ENCODE assay signal across 9 cellular contexts in genomic region chr12:109715310-109716091, GRCh38. TPM values are rescaled to one million over a fixed set of nuclear protein-coding genes. Genes with fewer than 3 reads are reported as not detected.
DNase-seq lines count a peak whose midpoint lies in the region; ATAC-seq and TF ChIP-seq lines count a peak whose summit lies in the region.
"Had no signal": no experiment of that assay in that cellular context is flagged by ENCODE, and none has a peak within 500 bp of the region (broad histone marks: within the 10 kb centered on the region; RNA-seq: fewer than 3 reads in every experiment).

No MANE protein-coding gene starts in this region.

- peaks cover 27% of the 10 kb centered on the region for H3K27me3 Mint-ChIP-seq in activated CD8-positive, alpha-beta T cell treated with anti-CD3 and anti-CD28 coated beads for 36 hours

- ATAC-seq in Right ventricle myocardium inferior (no peak), lung (ENCODE audit: insufficient read depth, low FRiP score) (no peak), upper lobe of right lung (no peak), HG02885 (IDR thresholded peaks at IDR 0.05; ENCODE audit: poor library complexity, unreplicated experiment) (no peak), HG02938 (IDR thresholded peaks at IDR 0.05; ENCODE audit: unreplicated experiment) (no peak)
- no peak for ATAC-seq in activated CD8-positive, alpha-beta T cell treated with anti-CD3 and anti-CD28 coated beads for 36 hours

- POLR2A ChIA-PET in activated CD8-positive, alpha-beta T cell treated with anti-CD3 and anti-CD28 coated beads for 36 hours (lab: Charles Lee) = no interaction called here

- H3K9me3 Mint-ChIP-seq in activated CD8-positive, alpha-beta T cell treated with anti-CD3 and anti-CD28 coated beads for 36 hours = no peaks in the 10 kb centered on the region

- no peaks in the 10 kb centered on the region for H3K36me3 ChIP-seq in cardiac muscle cell
- no peaks in the 10 kb centered on the region for H3K36me3 ChIP-seq in lung (ENCODE audit: control insufficient read depth in 2 of 2, insufficient read depth in 2 of 2, low read length in 2 of 2)
- H3K36me3 ChIP-seq in upper lobe of right lung = no peaks in the 10 kb centered on the region

- H3K9me3 ChIP-seq in cardiac muscle cell (ENCODE audit: low read depth) = no peaks in the 10 kb centered on the region
- no peaks in the 10 kb centered on the region for H3K9me3 ChIP-seq in lung (ENCODE audit: control insufficient read depth in 2 of 2, insufficient read depth in 1 of 2, low read length in 1 of 2)
- H3K9me3 ChIP-seq in upper lobe of right lung = no peaks in the 10 kb centered on the region

- CTCF ChIA-PET in activated CD8-positive, alpha-beta T cell treated with anti-CD3 and anti-CD28 coated beads for 36 hours (lab: Charles Lee) = interaction anchor here (0.9 to 2.5 kb wide), 5 partner anchors 25 to 196 kb away, joined by 3 to 17 read pairs (median 3); no protein-coding TSS in a partner anchor

- H3K4me1 Mint-ChIP-seq in activated CD8-positive, alpha-beta T cell treated with anti-CD3 and anti-CD28 coated beads for 36 hours (ENCODE audit: low read depth) = peaks cover 2% of the 10 kb centered on the region

- H3K27me3 ChIP-seq in cardiac muscle cell = no peaks in the 10 kb centered on the region
- no peaks in the 10 kb centered on the region for H3K27me3 ChIP-seq in lung (ENCODE audit: control insufficient read depth, insufficient read depth)
- peaks cover 50% of the 10 kb centered on the region for H3K27me3 ChIP-seq in upper lobe of right lung

- H3K27ac ChIP-seq in cardiac muscle cell (peak overlapping the region; percentile 71), lung (ENCODE audit: low read depth in 1 of 2, low read length in 1 of 2) (no peak overlapping the region), upper lobe of right lung (no peak overlapping the region)

- intact Hi-C loops in Right ventricle myocardium inferior (cut with DNase I) = loop anchor here (2.0 kb wide), 2 partner anchors 119 to 197 kb away; no protein-coding TSS in a partner anchor
- intact Hi-C loops in activated CD8-positive, alpha-beta T cell treated with anti-CD3 and anti-CD28 coated beads for 36 hours (cut with micrococcal nuclease) = no loop called here
- intact Hi-C loops in upper lobe of right lung (cut with DNase I) = no loop called here

- DNase-seq in cardiac muscle cell (ENCODE audit: low read depth in 1 of 2, low spot score in 1 of 2) = peak in 1 of 2 donors; percentile 20
- no peak for DNase-seq in Right ventricle myocardium inferior (ENCODE audit: missing footprints)
- peak; percentile 20 for DNase-seq in activated CD8-positive, alpha-beta T cell treated with anti-CD3 and anti-CD28 coated beads for 36 hours
- DNase-seq in lung (ENCODE audit: low spot score) = no peak
- no peak for DNase-seq in upper lobe of right lung
- DNase-seq in NCI-H1694 treated with DMSO at 0.1 percent for 48 hours (lab: John Stamatoyannopoulos, UW) = no peak
- DNase-seq: KG1 had no signal

- peak overlapping the region; percentile 53 for H3K4me3 Mint-ChIP-seq in activated CD8-positive, alpha-beta T cell treated with anti-CD3 and anti-CD28 coated beads for 36 hours

- peak overlapping the region; percentile 80 for H3K4me3 ChIP-seq in cardiac muscle cell
- H3K4me3 ChIP-seq in lung = peak overlapping the region; percentile 66
- H3K4me3 ChIP-seq in upper lobe of right lung = peak overlapping the region; percentile 65

- no peaks in the 10 kb centered on the region for H3K36me3 Mint-ChIP-seq in activated CD8-positive, alpha-beta T cell treated with anti-CD3 and anti-CD28 coated beads for 36 hours (ENCODE audit: low read depth)

- H3K4me1 ChIP-seq in cardiac muscle cell (ENCODE audit: low read depth) (peaks cover 42% of the 10 kb centered on the region), lung (ENCODE audit: control insufficient read depth in 2 of 2, insufficient read depth in 2 of 2, low read length in 2 of 2) (peaks cover 0 to 24% of the 10 kb centered on the region in 2 donors), upper lobe of right lung (peaks cover 17% of the 10 kb centered on the region)

- H3K27ac Mint-ChIP-seq in activated CD8-positive, alpha-beta T cell treated with anti-CD3 and anti-CD28 coated beads for 36 hours = no peak overlapping the region

- 57 to 59% methylated on average over 19 of the region's 19 CpGs for WGBS in lung, 2 donors

- TF ChIP-seq CTCF in cardiac muscle cell (IDR thresholded peaks at IDR 0.05; ENCODE audit: low read depth, low read length) = no peak
- TF ChIP-seq CTCF in activated CD8-positive, alpha-beta T cell treated with anti-CD3 and anti-CD28 coated beads for 36 hours (IDR thresholded peaks at IDR 0.05) = no peak
- no peak for TF ChIP-seq CTCF in lung (IDR thresholded peaks at IDR 0.05; ENCODE audit: control extremely low read depth, extremely low read depth)
- TF ChIP-seq CTCF in upper lobe of right lung (IDR thresholded peaks at IDR 0.05) = no peak

RNA-seq across cellular contexts. Expression of gene FAM222A, which starts 1.9 kb away (rescaled TPM):
- 35.5 and 42.9 TPM in 2 replicates for total RNA-seq in cardiac muscle cell
- polyA plus RNA-seq in cardiac muscle cell = 25.4 and 42.1 TPM in 2 replicates
- 27.4 TPM for total RNA-seq in Right ventricle myocardium inferior
- total RNA-seq in activated CD8-positive, alpha-beta T cell treated with anti-CD3 and anti-CD28 coated beads for 36 hours = 1 to 10 TPM in 1 of 2 experiments, under 1 TPM in 1; 0.76 to 1.0 TPM
- 1 to 10 TPM in 1 of 2 donors, under 1 TPM in 1; 0.28 to 2.6 TPM for total RNA-seq in lung
- 1 to 10 TPM in 1 of 2 donors, under 1 TPM in 1; 0.81 to 1.3 TPM for polyA plus RNA-seq in lung
- 6.2 TPM for total RNA-seq in upper lobe of right lung
